Comparison of ENCODE assay signal across 8 cellular contexts in genomic region chr6:43838276-43839036, GRCh38.
A peak's percentile ranks its signal among the peaks of the same experiment; 100 is the strongest.
DNase-seq lines count a peak whose midpoint lies in the region; ATAC-seq and TF ChIP-seq lines count a peak whose summit lies in the region.

No MANE protein-coding gene starts in this region.

- CTCF ChIA-PET in activated CD8-positive, alpha-beta T cell treated with anti-CD3 and anti-CD28 coated beads for 36 hours (lab: Charles Lee), result interaction anchor here (0.7 to 2.3 kb wide), 4 partner anchors 10 to 114 kb away, joined by 3 to 8 read pairs (median 4); partner anchors contain the start of gene VEGFA

- H3K9me3 Mint-ChIP-seq in activated CD8-positive, alpha-beta T cell treated with anti-CD3 and anti-CD28 coated beads for 36 hours, result no peaks in the 10 kb centered on the region

- H3K4me3 Mint-ChIP-seq in activated CD8-positive, alpha-beta T cell treated with anti-CD3 and anti-CD28 coated beads for 36 hours, result no peak overlapping the region

- peak; percentile 31 for TF ChIP-seq CTCF in activated CD8-positive, alpha-beta T cell treated with anti-CD3 and anti-CD28 coated beads for 36 hours (IDR thresholded peaks at IDR 0.05)
- TF ChIP-seq CTCF in stomach (IDR thresholded peaks at IDR 0.05), result peak in 4 of 7 experiments; percentile 15 to 64 (median 48)

- no peak for TF ChIP-seq EP300 in stomach (IDR thresholded peaks at IDR 0.05)

- intact Hi-C loops in activated CD8-positive, alpha-beta T cell treated with anti-CD3 and anti-CD28 coated beads for 36 hours (cut with micrococcal nuclease), result no loop called here
- intact Hi-C loops in stomach (cut with DNase I; ENCODE audit: low total_unique reads), result no loop called here

- H3K4me1 ChIP-seq in stomach, result peaks cover 12 to 39% (median 26%) of the 10 kb centered on the region in 4 donors

- in situ Hi-C loops in KBM-7 (cut with MboI; ENCODE audit: low pct_unique_long_range_greater_than_20kb, low sequenced_read_pairs), result no loop called here

- WGBS in stomach, 5 donors, result 60 to 70% (median 64%) methylated on average over 8 to 9 of the region's 9 CpGs

- DNase-seq in EL (peak; percentile 81), KBM-7 (peak; percentile 61), hepatic stellate cell (ENCODE audit: low spot score) (peak; percentile 83), stomach (peak; percentile 57), activated gamma-delta T cell (lab: John Stamatoyannopoulos, UW) (no peak), NCI-H2227 treated with DMSO at 0.1 percent for 48 hours (lab: John Stamatoyannopoulos, UW) (no peak)
- DNase-seq in activated CD8-positive, alpha-beta T cell treated with anti-CD3 and anti-CD28 coated beads for 36 hours, result peak; percentile 41
- no peak for DNase-seq in stimulated activated CD4-positive, alpha-beta T cell treated with anti-CD3 and anti-CD28 coated beads, Interleukin-4, amount 100 ng/mL, for 4 hours

- no peak for TF ChIP-seq POLR2A in stomach (IDR thresholded peaks at IDR 0.05)

- H3K27ac Mint-ChIP-seq in activated CD8-positive, alpha-beta T cell treated with anti-CD3 and anti-CD28 coated beads for 36 hours, result no peak overlapping the region

- H3K36me3 ChIP-seq in stomach, result no peaks in the 10 kb centered on the region

- H3K4me1 Mint-ChIP-seq in activated CD8-positive, alpha-beta T cell treated with anti-CD3 and anti-CD28 coated beads for 36 hours (ENCODE audit: low read depth), result no peaks in the 10 kb centered on the region

- H3K9me3 ChIP-seq in stomach, result no peaks in the 10 kb centered on the region

- ATAC-seq in activated CD8-positive, alpha-beta T cell treated with anti-CD3 and anti-CD28 coated beads for 36 hours, result peak; percentile 74

- H3K27me3 Mint-ChIP-seq in activated CD8-positive, alpha-beta T cell treated with anti-CD3 and anti-CD28 coated beads for 36 hours, result no peaks in the 10 kb centered on the region

- POLR2A ChIA-PET in activated CD8-positive, alpha-beta T cell treated with anti-CD3 and anti-CD28 coated beads for 36 hours (lab: Charles Lee), result no interaction called here

- peak overlapping the region in 2 of 5 donors; percentile 35 to 42 for H3K27ac ChIP-seq in stomach

- H3K27me3 ChIP-seq in stomach, result no peaks in the 10 kb centered on the region

- no peak overlapping the region for H3K4me3 ChIP-seq in stomach

- no peaks in the 10 kb centered on the region for H3K36me3 Mint-ChIP-seq in activated CD8-positive, alpha-beta T cell treated with anti-CD3 and anti-CD28 coated beads for 36 hours (ENCODE audit: low read depth)

Comparison
In these comparisons a context has a peak if more than half of its experiments do, and no peak if none do; other contexts are left out.
1. DNase-seq: peak in EL (single experiment), KBM-7 (single experiment), activated CD8-positive, alpha-beta T cell treated with anti-CD3 and anti-CD28 coated beads for 36 hours (single experiment), hepatic stellate cell (single experiment) and stomach (single experiment); none in activated gamma-delta T cell (single experiment), NCI-H2227 treated with DMSO at 0.1 percent for 48 hours (single experiment) and stimulated activated CD4-positive, alpha-beta T cell treated with anti-CD3 and anti-CD28 coated beads, Interleukin-4, amount 100 ng/mL, for 4 hours (0 of 2).